11 cellular contexts compared by ENCODE assay signal in the genomic region with DNA sequence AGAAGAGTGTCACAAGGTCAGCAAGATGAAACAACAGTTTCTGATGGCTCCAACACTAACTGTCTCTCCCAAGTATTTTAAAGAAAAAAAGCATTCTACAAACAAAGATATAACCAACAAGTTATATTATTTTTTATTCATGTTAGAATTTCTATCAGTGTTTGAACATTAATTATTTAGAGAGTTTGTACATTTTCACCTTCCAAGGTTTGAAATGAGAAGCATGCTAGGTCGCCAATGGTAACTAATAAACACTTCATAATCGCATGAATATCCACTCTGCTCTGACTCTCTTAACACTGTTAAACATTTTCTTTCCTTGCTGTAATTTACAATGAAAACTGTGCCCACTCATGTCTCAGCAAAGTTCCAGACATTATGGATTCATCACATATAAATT.
"Had no signal": no experiment of that assay in that cellular context is flagged by ENCODE, and none has a peak within 500 bp of the region (broad histone marks: within the 10 kb centered on the region; RNA-seq: fewer than 3 reads in every experiment).

No MANE protein-coding gene starts in this region.

- H2AFZ ChIP-seq: GM23248, GM23338 had no signal

- H3K9ac ChIP-seq: GM23248 had no signal

- ATAC-seq: HCT116 had no signal

- H3K4me1 ChIP-seq: HAP-1 had no signal

- H3K27ac ChIP-seq: GM23248 had no signal

- DNase-seq: GM23248, GOT3, H7, H9, HCEC 1CT, HFFc6 had no signal

- H3K4me3 ChIP-seq: GM23248, GM23338, HAP-1 had no signal

- H3K4me2 ChIP-seq: GM23338 had no signal

- FAIRE-seq: H1, H54 had no signal

- H3K9me3 ChIP-seq: HAP-1 had no signal
